ENCODE assay signal across 12 cellular contexts in genomic region chr1:206814716-206815341, GRCh38. TPM values are rescaled to one million over a fixed set of nuclear protein-coding genes. Genes with fewer than 3 reads are reported as not detected.
DNase-seq lines count a peak whose midpoint lies in the region; ATAC-seq and TF ChIP-seq lines count a peak whose summit lies in the region.
"Had no signal": no experiment of that assay in that cellular context is flagged by ENCODE, and none has a peak within 500 bp of the region (broad histone marks: within the 10 kb centered on the region; RNA-seq: fewer than 3 reads in every experiment).

No MANE protein-coding gene starts in this region.

- DNase-seq in AG08396 (ENCODE audit: low spot score) (peak; percentile 47), RPMI7951 (ENCODE audit: low read depth) (peak; percentile 91), foreskin melanocyte (peak; percentile 58), OCI-LY7 (ENCODE audit: low spot score) (no peak), mucosa of gallbladder (ENCODE audit: low spot score) (no peak), NCI-H82 (lab: John Stamatoyannopoulos, UW) (no peak)
- DNase-seq in stimulated activated naive CD8-positive, alpha-beta T cell treated with anti-CD3 and anti-CD28 coated beads, Interleukin-15, Interleukin-2, amounts not matched to agents 100 U/mL and 50 U/mL, for 24 hours, result no peak
- DNase-seq: activated CD4-positive, alpha-beta memory T cell treated with anti-CD3 and anti-CD28 coated beads for 36 hours; CD4-positive, alpha-beta T cell had no signal

- no peaks in the 10 kb centered on the region for H3K79me2 ChIP-seq in OCI-LY7 (ENCODE audit: insufficient read depth, low read depth, low read length)

- no peak overlapping the region for H3K4me2 ChIP-seq in OCI-LY7 (ENCODE audit: low read length)

- H4K20me1 ChIP-seq in OCI-LY7 (ENCODE audit: insufficient read depth, low read length), result no peaks in the 10 kb centered on the region

- no TSS peak for BruUV-seq in OCI-LY7 (replicated peaks; lab: Mats Ljungman, UMichigan)

- H3K9me2 ChIP-seq in OCI-LY7 (ENCODE audit: insufficient read depth, low read length), result no peaks in the 10 kb centered on the region

- TF ChIP-seq CTCF in OCI-LY7 (conservative IDR thresholded peaks at IDR 0.05; ENCODE audit: low read length), result no peak

- H3K27ac ChIP-seq in OCI-LY7 (ENCODE audit: low read depth, low read length, poor library complexity, severe bottlenecking), result no peak overlapping the region

- intact Hi-C loops in OCI-LY7 (cut with micrococcal nuclease; ENCODE audit: unreplicated experiment), result no loop called here

- CTCF ChIA-PET in OCI-LY7 (lab: Charles Lee; ENCODE audit: unreplicated experiment), result no interaction called here

- H2AFZ ChIP-seq in OCI-LY7 (ENCODE audit: low read length), result no peak overlapping the region

- ATAC-seq in HG03280 (IDR thresholded peaks at IDR 0.05; ENCODE audit: unreplicated experiment), result peak; percentile 43
- ATAC-seq in stimulated activated naive CD8-positive, alpha-beta T cell treated with anti-CD3 and anti-CD28 coated beads, Interleukin-15, Interleukin-2, amounts not matched to agents 100 U/mL and 50 U/mL, for 24 hours, result no peak

- POLR2A ChIA-PET in OCI-LY7 (lab: Charles Lee), result interaction anchor here (0.7 kb wide), 1 partner anchor 24 kb away, joined by 3 read pairs; no protein-coding TSS in a partner anchor

- no peaks in the 10 kb centered on the region for H3K4me1 ChIP-seq in OCI-LY7 (ENCODE audit: insufficient read depth, low read length, poor library complexity, severe bottlenecking)

- H3K4me3 ChIP-seq in OCI-LY7 (ENCODE audit: low read depth, low read length, poor library complexity, severe bottlenecking), result no peak overlapping the region

- no peaks in the 10 kb centered on the region for H3K36me3 ChIP-seq in OCI-LY7 (ENCODE audit: insufficient read depth, low read length)

- H3K9me3 ChIP-seq in OCI-LY7 (ENCODE audit: low read length), result no peaks in the 10 kb centered on the region

RNA-seq across cellular contexts. Expression of gene IL10, which starts 42.5 kb away (rescaled TPM):
- total RNA-seq in RPMI7951 (2014; rRNA removed; shearing (Covaris generic)), result not detected in 2 replicates
- not detected in 2 replicates for total RNA-seq in OCI-LY7 (2014; rRNA removed; shearing (Covaris generic))
- total RNA-seq in OCI-LY7 (2022) (not detected in 2 replicates), mucosa of gallbladder (1.4 TPM)
- total RNA-seq: dermis microvascular lymphatic vessel endothelial cell had no signal

RNA-seq across cellular contexts. Expression of gene IL19, which starts 44.3 kb away (rescaled TPM):
- total RNA-seq in RPMI7951 (2014; rRNA removed; shearing (Covaris generic)), result 0.24 TPM in 1 of 2 replicates, not detected in the other
- not detected in 2 replicates for total RNA-seq in OCI-LY7 (2014; rRNA removed; shearing (Covaris generic))
- total RNA-seq in OCI-LY7 (2022) (not detected in 2 replicates), mucosa of gallbladder (not detected)
- total RNA-seq: CD4-positive, alpha-beta T cell; dermis microvascular lymphatic vessel endothelial cell had no signal

RNA-seq across cellular contexts. Expression of gene IL20, which starts 50.6 kb away (rescaled TPM):
- total RNA-seq in RPMI7951 (2014; rRNA removed; shearing (Covaris generic)), result not detected in 2 replicates
- total RNA-seq in OCI-LY7 (2014; rRNA removed; shearing (Covaris generic)), result not detected in 2 replicates
- total RNA-seq in OCI-LY7 (2022), result not detected in 2 replicates
- not detected for total RNA-seq in mucosa of gallbladder
- total RNA-seq: activated CD4-positive, alpha-beta memory T cell treated with anti-CD3 and anti-CD28 coated beads for 36 hours; CD4-positive, alpha-beta T cell; dermis microvascular lymphatic vessel endothelial cell; mononuclear cell had no signal

Comparison
In these comparisons a context has a peak if more than half of its experiments do, and no peak if none do; other contexts are left out.
1. DNase-seq: peak in AG08396 (single experiment), RPMI7951 (single experiment) and foreskin melanocyte (single experiment); none in stimulated activated naive CD8-positive, alpha-beta T cell treated with anti-CD3 and anti-CD28 coated beads, Interleukin-15, Interleukin-2, amounts not matched to agents 100 U/mL and 50 U/mL, for 24 hours (single experiment), OCI-LY7 (single experiment), mucosa of gallbladder (single experiment) and NCI-H82 (single experiment).